ENCODE assay signal across 23 cellular contexts in genomic region chrX:147935156-147935758, GRCh38. TPM values are rescaled to one million over a fixed set of nuclear protein-coding genes. Genes with fewer than 3 reads are reported as not detected.
DNase-seq lines count a peak whose midpoint lies in the region; ATAC-seq, FAIRE-seq and TF ChIP-seq lines count a peak whose summit lies in the region.
"Had no signal": no experiment of that assay in that cellular context is flagged by ENCODE, and none has a peak within 500 bp of the region (broad histone marks: within the 10 kb centered on the region; RNA-seq: fewer than 3 reads in every experiment).

No MANE protein-coding gene starts in this region.

- H3K36me3 Mint-ChIP-seq in astrocyte (ENCODE audit: low read depth, unreplicated experiment) (no peaks in the 10 kb centered on the region), natural killer cell (no peaks in the 10 kb centered on the region)

- no peaks in the 10 kb centered on the region for H3K9me3 ChIP-seq in astrocyte (ENCODE audit: insufficient read depth, low read depth, low read length)
- H3K9me3 ChIP-seq: Caco-2 had no signal

- intact Hi-C loops in natural killer cell (cut with micrococcal nuclease) = no loop called here

- H3K36me3 ChIP-seq in astrocyte (ENCODE audit: insufficient read depth, low read length) = peaks cover 5% of the 10 kb centered on the region

- no peaks in the 10 kb centered on the region for H3K4me1 ChIP-seq in astrocyte (ENCODE audit: insufficient read depth, low read length)
- H3K4me1 ChIP-seq: Caco-2 had no signal

- no peak overlapping the region for H3K4me2 ChIP-seq in astrocyte (ENCODE audit: low read length)

- H3K27ac Mint-ChIP-seq in astrocyte (ENCODE audit: unreplicated experiment) = no peak overlapping the region
- no peak overlapping the region for H3K27ac Mint-ChIP-seq in natural killer cell
- H3K27ac Mint-ChIP-seq: CD4-positive, CD25-positive, alpha-beta regulatory T cell; CD8-positive, alpha-beta T cell had no signal

- H3K4me3 ChIP-seq in astrocyte (ENCODE audit: insufficient read depth, low read depth, low read length) (no peak overlapping the region), choroid plexus epithelial cell (ENCODE audit: low read depth, low read length) (no peak overlapping the region)
- H3K4me3 ChIP-seq: GM12878, GM23248 had no signal

- no peak overlapping the region for H3K9ac ChIP-seq in astrocyte (ENCODE audit: low read length)
- H3K9ac ChIP-seq: GM23248 had no signal

- H3K9me3 Mint-ChIP-seq in astrocyte (ENCODE audit: unreplicated experiment) = no peaks in the 10 kb centered on the region
- H3K9me3 Mint-ChIP-seq in natural killer cell = no peaks in the 10 kb centered on the region
- H3K9me3 Mint-ChIP-seq: CD4-positive, CD25-positive, alpha-beta regulatory T cell; CD8-positive, alpha-beta T cell had no signal

- no peak for TF ChIP-seq CTCF in astrocyte (IDR thresholded peaks at IDR 0.05; ENCODE audit: insufficient read depth, low read depth, low read length)
- TF ChIP-seq CTCF in choroid plexus epithelial cell (conservative IDR thresholded peaks at IDR 0.05; ENCODE audit: low read depth, low read length) = no peak
- TF ChIP-seq CTCF in natural killer cell (IDR thresholded peaks at IDR 0.05) = no peak

- FAIRE-seq in astrocyte (lab: Jason Lieb, UNC) = peak; percentile 89
- FAIRE-seq: GM12878, GM19239, H1 had no signal

- no peaks in the 10 kb centered on the region for H4K20me1 ChIP-seq in astrocyte (ENCODE audit: insufficient read depth, low read length)

- H3K27ac ChIP-seq in astrocyte (ENCODE audit: low read depth, low read length) = no peak overlapping the region
- H3K27ac ChIP-seq: GM23248 had no signal

- H3K4me1 Mint-ChIP-seq in astrocyte (ENCODE audit: low read depth, unreplicated experiment) (peaks cover 4% of the 10 kb centered on the region), natural killer cell (peaks cover 0 to 4% of the 10 kb centered on the region in 2 donors)

- ATAC-seq in GM19395 (IDR thresholded peaks at IDR 0.05; ENCODE audit: unreplicated experiment) = no peak
- ATAC-seq in natural killer cell = no peak
- ATAC-seq: CD8-positive, alpha-beta T cell; GM12878 had no signal

- H3K27me3 ChIP-seq in astrocyte (ENCODE audit: insufficient read depth, low read length) = no peaks in the 10 kb centered on the region

- H3K4me3 Mint-ChIP-seq in astrocyte (ENCODE audit: unreplicated experiment) (no peak overlapping the region), natural killer cell (no peak overlapping the region)
- H3K4me3 Mint-ChIP-seq: CD4-positive, CD25-positive, alpha-beta regulatory T cell; CD8-positive, alpha-beta T cell had no signal

- DNase-seq in NCI-H226 (peak; percentile 52), astrocyte (ENCODE audit: low read depth) (peak; percentile 48), choroid plexus epithelial cell (ENCODE audit: low read depth) (peak; percentile 6), iris pigment epithelial cell (ENCODE audit: low read depth) (peak; percentile 21), natural killer cell (no peak)
- DNase-seq in activated CD4-positive, CD25-positive, alpha-beta regulatory T cell (lab: John Stamatoyannopoulos, UW) = no peak
- DNase-seq: C1 segment of cervical spinal cord; Caco-2; CD4-positive, CD25-positive, alpha-beta regulatory T cell; CD8-positive, alpha-beta T cell; DMS153; DND-41; EL; GDM1; GM23248; H7; HCEC 1CT had no signal

- no peaks in the 10 kb centered on the region for H3K79me2 ChIP-seq in astrocyte (ENCODE audit: insufficient read depth, low read length)

- H2AFZ ChIP-seq in astrocyte (ENCODE audit: low read depth, low read length) = no peak overlapping the region
- H2AFZ ChIP-seq: GM23248 had no signal

- H3K27me3 Mint-ChIP-seq in astrocyte (ENCODE audit: low read depth, unreplicated experiment) = no peaks in the 10 kb centered on the region
- no peaks in the 10 kb centered on the region for H3K27me3 Mint-ChIP-seq in natural killer cell (ENCODE audit: low read depth in 2 of 2)
- H3K27me3 Mint-ChIP-seq: CD4-positive, CD25-positive, alpha-beta regulatory T cell had no signal

RNA-seq across cellular contexts. Expression of gene FMR1, which starts 23.5 kb away (rescaled TPM):
- total RNA-seq in astrocyte = 45.6 and 45.9 TPM in 2 replicates
- total RNA-seq in natural killer cell = 100 to 1,000 TPM; 124 to 147 (median 127) TPM

RNA-seq across cellular contexts. Expression of gene FMR1NB, which starts 45.9 kb away (rescaled TPM):
- total RNA-seq in astrocyte (not detected in 2 replicates), natural killer cell (not detected)
- total RNA-seq: A172; A673; Caco-2; CD4-positive, CD25-positive, alpha-beta regulatory T cell; CD8-positive, alpha-beta T cell; GM12878; GM23248; H1; H7 had no signal

Comparison
In these comparisons a context has a peak if more than half of its experiments do, and no peak if none do; other contexts are left out.
1. DNase-seq: peak in NCI-H226 (single experiment), astrocyte (single experiment), choroid plexus epithelial cell (single experiment) and iris pigment epithelial cell (single experiment); none in natural killer cell (single experiment) and activated CD4-positive, CD25-positive, alpha-beta regulatory T cell (0 of 4).